ENCODE assay signal across 24 cellular contexts in genomic region chr17:37124074-37124824, GRCh38.
A peak's percentile ranks its signal among the peaks of the same experiment; 100 is the strongest.
DNase-seq lines count a peak whose midpoint lies in the region; ATAC-seq and TF ChIP-seq lines count a peak whose summit lies in the region.
"Had no signal": no experiment of that assay in that cellular context is flagged by ENCODE, and none has a peak within 500 bp of the region (broad histone marks: within the 10 kb centered on the region; RNA-seq: fewer than 3 reads in every experiment).

No MANE protein-coding gene starts in this region.

- ATAC-seq in HG02870 (IDR thresholded peaks at IDR 0.05; ENCODE audit: unreplicated experiment) = no peak
- ATAC-seq: activated CD8-positive, alpha-beta T cell treated with anti-CD3 and anti-CD28 coated beads for 36 hours; activated T-cell treated with anti-CD3 and anti-CD28 coated beads, Interleukin-2, amount 50 U/mL, for 72 hours; left cardiac atrium had no signal

- WGBS in testis, 2 donors = 87% methylated on average over 8 of the region's 8 CpGs

- no peaks in the 10 kb centered on the region for H3K4me1 ChIP-seq in testis
- H3K4me1 ChIP-seq: thyroid gland had no signal

- H3K9me3 ChIP-seq in testis = no peaks in the 10 kb centered on the region
- H3K9me3 ChIP-seq: esophagus muscularis mucosa, thyroid gland had no signal

- no peak overlapping the region for H3K4me3 ChIP-seq in fibroblast of villous mesenchyme (ENCODE audit: low read depth, low read length)
- H3K4me3 ChIP-seq in testis = no peak overlapping the region
- H3K4me3 ChIP-seq: esophagus muscularis mucosa, GM23248, hepatocyte, PC-9, skin epidermis, thyroid gland had no signal

- H3K36me3 ChIP-seq in testis (ENCODE audit: low read depth, missing control alignments) = no peaks in the 10 kb centered on the region

- no peaks in the 10 kb centered on the region for H3K27me3 ChIP-seq in testis
- H3K27me3 ChIP-seq: esophagus muscularis mucosa, hepatocyte, thyroid gland had no signal

- no peak for TF ChIP-seq CTCF in fibroblast of villous mesenchyme (IDR thresholded peaks at IDR 0.05; ENCODE audit: insufficient read depth, low read depth, low read length)
- TF ChIP-seq CTCF in testis (IDR thresholded peaks at IDR 0.05) = no peak

- no peak for TF ChIP-seq POLR2A in testis (IDR thresholded peaks at IDR 0.05)

- H3K27ac ChIP-seq in testis = no peak overlapping the region
- H3K27ac ChIP-seq: 22Rv1, esophagus muscularis mucosa, GM23248, hepatocyte, PC-9, skin epidermis, thyroid gland had no signal

- intact Hi-C loops in testis (cut with DNase I; ENCODE audit: low total_unique reads) = no loop called here

- DNase-seq in DMS79 treated with DMSO at 0.1 percent for 48 hours (lab: John Stamatoyannopoulos, UW) (peak; percentile 66), DMS79 (lab: John Stamatoyannopoulos, UW) (no peak), SIG-M5 treated with dmso at 0.1 percent for 504 hours (lab: John Stamatoyannopoulos, UW; ENCODE audit: unreplicated experiment) (peak; percentile 76), fibroblast of villous mesenchyme (ENCODE audit: low read depth) (peak; percentile 43), midbrain (lab: John Stamatoyannopoulos, UW) (no peak), testis (no peak), mesenteric fat pad (ENCODE audit: low spot score) (no peak)
- DNase-seq: activated CD8-positive, alpha-beta T cell treated with anti-CD3 and anti-CD28 coated beads for 36 hours; activated T-cell treated with anti-CD3 and anti-CD28 coated beads, Interleukin-2, amount 50 U/mL, for 72 hours; CD4-positive, alpha-beta T cell; dermis blood vessel endothelial cell; DND-41; GM23248; left cardiac atrium; NCI-H1694; PC-9; posterior cingulate gyrus; stimulated activated CD4-positive, alpha-beta T cell treated with anti-CD3 and anti-CD28 coated beads, Interleukin-4, amount 100 ng/mL, for 4 hours; thyroid gland had no signal

Comparison
In these comparisons a context has a peak if more than half of its experiments do, and no peak if none do; other contexts are left out.
1. DNase-seq: peak in DMS79 treated with DMSO at 0.1 percent for 48 hours (single experiment), SIG-M5 treated with dmso at 0.1 percent for 504 hours (single experiment) and fibroblast of villous mesenchyme (single experiment); none in DMS79 (single experiment), midbrain (single experiment), testis (single experiment) and mesenteric fat pad (single experiment).